1 cellular context compared by ENCODE assay signal in the genomic region with DNA sequence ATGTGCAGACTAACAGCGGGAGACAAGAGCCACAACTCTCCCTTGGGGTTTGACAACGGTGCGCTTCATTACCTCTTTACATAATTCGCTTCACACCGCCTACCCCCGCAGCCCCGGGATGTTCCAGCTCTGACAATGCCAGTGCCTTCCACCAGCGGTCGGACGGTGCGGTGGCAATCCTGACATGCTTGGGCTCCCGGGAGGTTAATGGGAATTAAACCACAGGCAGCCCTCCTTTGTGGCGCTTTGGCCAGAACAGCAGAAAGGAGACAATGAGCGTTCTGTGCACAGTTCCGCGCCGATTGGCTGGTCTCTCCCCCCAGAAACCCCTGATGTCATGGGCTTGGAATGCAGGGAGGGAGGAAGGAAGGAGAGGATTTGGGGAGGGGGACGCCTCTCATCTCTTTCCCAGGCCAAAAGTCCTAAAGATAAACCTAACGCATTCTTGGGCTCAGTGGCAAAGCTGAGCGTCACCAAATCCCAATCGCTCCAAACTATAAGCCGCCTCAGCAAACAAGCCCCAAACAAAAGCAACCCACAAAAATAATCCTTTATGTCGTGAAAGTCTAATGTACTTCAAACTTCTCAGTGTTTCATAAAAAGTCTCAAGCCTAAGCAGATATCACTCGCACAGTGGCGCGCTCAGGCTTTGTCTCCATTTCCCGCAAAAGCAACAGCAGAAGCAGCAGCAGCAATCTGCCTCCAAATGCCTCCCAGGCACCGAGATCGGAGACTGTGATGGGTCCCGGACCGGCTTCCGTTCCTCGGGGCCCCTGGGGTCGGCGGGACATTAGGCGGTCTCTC.
TF ChIP-seq lines count a peak whose summit lies in the region.

No MANE protein-coding gene starts in this region.

TF ChIP-seq in HCT116, 20 proteins besides CTCF, POLR2A, EP300 and RAD21 (continued from another document):
- TF ChIP-seq, protein P1, sequence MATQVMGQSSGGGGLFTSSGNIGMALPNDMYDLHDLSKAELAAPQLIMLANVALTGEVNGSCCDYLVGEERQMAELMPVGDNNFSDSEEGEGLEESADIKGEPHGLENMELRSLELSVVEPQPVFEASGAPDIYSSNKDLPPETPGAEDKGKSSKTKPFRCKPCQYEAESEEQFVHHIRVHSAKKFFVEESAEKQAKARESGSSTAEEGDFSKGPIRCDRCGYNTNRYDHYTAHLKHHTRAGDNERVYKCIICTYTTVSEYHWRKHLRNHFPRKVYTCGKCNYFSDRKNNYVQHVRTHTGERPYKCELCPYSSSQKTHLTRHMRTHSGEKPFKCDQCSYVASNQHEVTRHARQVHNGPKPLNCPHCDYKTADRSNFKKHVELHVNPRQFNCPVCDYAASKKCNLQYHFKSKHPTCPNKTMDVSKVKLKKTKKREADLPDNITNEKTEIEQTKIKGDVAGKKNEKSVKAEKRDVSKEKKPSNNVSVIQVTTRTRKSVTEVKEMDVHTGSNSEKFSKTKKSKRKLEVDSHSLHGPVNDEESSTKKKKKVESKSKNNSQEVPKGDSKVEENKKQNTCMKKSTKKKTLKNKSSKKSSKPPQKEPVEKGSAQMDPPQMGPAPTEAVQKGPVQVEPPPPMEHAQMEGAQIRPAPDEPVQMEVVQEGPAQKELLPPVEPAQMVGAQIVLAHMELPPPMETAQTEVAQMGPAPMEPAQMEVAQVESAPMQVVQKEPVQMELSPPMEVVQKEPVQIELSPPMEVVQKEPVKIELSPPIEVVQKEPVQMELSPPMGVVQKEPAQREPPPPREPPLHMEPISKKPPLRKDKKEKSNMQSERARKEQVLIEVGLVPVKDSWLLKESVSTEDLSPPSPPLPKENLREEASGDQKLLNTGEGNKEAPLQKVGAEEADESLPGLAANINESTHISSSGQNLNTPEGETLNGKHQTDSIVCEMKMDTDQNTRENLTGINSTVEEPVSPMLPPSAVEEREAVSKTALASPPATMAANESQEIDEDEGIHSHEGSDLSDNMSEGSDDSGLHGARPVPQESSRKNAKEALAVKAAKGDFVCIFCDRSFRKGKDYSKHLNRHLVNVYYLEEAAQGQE (IDR thresholded peaks at IDR 0.05; ENCODE audit: low read depth): no peak
- TF ChIP-seq, protein P2, sequence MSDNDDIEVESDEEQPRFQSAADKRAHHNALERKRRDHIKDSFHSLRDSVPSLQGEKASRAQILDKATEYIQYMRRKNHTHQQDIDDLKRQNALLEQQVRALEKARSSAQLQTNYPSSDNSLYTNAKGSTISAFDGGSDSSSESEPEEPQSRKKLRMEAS (IDR thresholded peaks at IDR 0.05): peak; percentile 53; the same call in 1 of the 2 replicates
- TF ChIP-seq SP1 (IDR thresholded peaks at IDR 0.05; ENCODE audit: low read depth) (no peak), POLR2AphosphoS5 (IDR thresholded peaks at IDR 0.05; ENCODE audit: low read depth, low read length) (peak; percentile 33; the same call in 1 of the 2 replicates), ZFX (IDR thresholded peaks at IDR 0.05) (no peak), CBX3 (IDR thresholded peaks at IDR 0.05; ENCODE audit: low read depth) (no peak), EZH2phosphoT487 (IDR thresholded peaks at IDR 0.05; ENCODE audit: borderline replicate concordance) (no peak), SIN3A (IDR thresholded peaks at IDR 0.05; ENCODE audit: low read depth) (peak; percentile 70), YY1 (IDR thresholded peaks at IDR 0.05; ENCODE audit: extremely low read depth, insufficient replicate concordance, low read depth, low read length) (no peak), CEBPB (IDR thresholded peaks at IDR 0.05; ENCODE audit: low read depth) (no peak), FOSL1 (IDR thresholded peaks at IDR 0.05; ENCODE audit: low read depth) (peak; percentile 26; the same call in 1 of the 2 replicates), JUND (IDR thresholded peaks at IDR 0.05) (no peak), ELF1 (IDR thresholded peaks at IDR 0.05; ENCODE audit: borderline replicate concordance, low read depth) (no peak), TCF7L2 (IDR thresholded peaks at IDR 0.05; ENCODE audit: borderline replicate concordance, extremely low read depth, insufficient read depth, insufficient read length) (no peak)
- TF ChIP-seq, protein P3, sequence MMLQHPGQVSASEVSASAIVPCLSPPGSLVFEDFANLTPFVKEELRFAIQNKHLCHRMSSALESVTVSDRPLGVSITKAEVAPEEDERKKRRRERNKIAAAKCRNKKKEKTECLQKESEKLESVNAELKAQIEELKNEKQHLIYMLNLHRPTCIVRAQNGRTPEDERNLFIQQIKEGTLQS (IDR thresholded peaks at IDR 0.05): no peak
